8 cellular contexts compared by ENCODE assay signal in genomic region chr19:16338470-16339360, GRCh38. TPM values are rescaled to one million over a fixed set of nuclear protein-coding genes. Genes with fewer than 3 reads are reported as not detected.
A peak's percentile ranks its signal among the peaks of the same experiment; 100 is the strongest.
DNase-seq lines count a peak whose midpoint lies in the region; ATAC-seq and TF ChIP-seq lines count a peak whose summit lies in the region.

No MANE protein-coding gene starts in this region.

- DNase-seq in RWPE2 (ENCODE audit: low spot score) (no peak), astrocyte of the cerebellum (ENCODE audit: low read depth) (peak; percentile 92), lower lobe of right lung (peak; percentile 73), testis (peak; percentile 37), NCI-H1105 treated with DMSO at 0.1 percent for 48 hours (lab: John Stamatoyannopoulos, UW) (no peak)

- H3K36me3 ChIP-seq in RWPE2 (ENCODE audit: low read depth): no peaks in the 10 kb centered on the region
- H3K36me3 ChIP-seq in lower lobe of right lung: no peaks in the 10 kb centered on the region
- no peaks in the 10 kb centered on the region for H3K36me3 ChIP-seq in testis (ENCODE audit: low read depth, missing control alignments)

- TF ChIP-seq CTCF in RWPE2 (IDR thresholded peaks at IDR 0.05; ENCODE audit: poor library complexity, severe bottlenecking) (no peak), astrocyte of the cerebellum (IDR thresholded peaks at IDR 0.05; ENCODE audit: low read depth, low read length, missing control alignments) (no peak), lower lobe of right lung (IDR thresholded peaks at IDR 0.05) (no peak), testis (IDR thresholded peaks at IDR 0.05) (no peak)

- 46 to 56% methylated on average over 16 to 30 of the region's 30 CpGs for WGBS in testis, 2 donors

- intact Hi-C loops in lower lobe of right lung (cut with DNase I) (no loop called here), testis (cut with DNase I; ENCODE audit: low total_unique reads) (no loop called here)

- no peaks in the 10 kb centered on the region for H3K27me3 ChIP-seq in RWPE2 (ENCODE audit: insufficient read depth, poor library complexity, severe bottlenecking)
- H3K27me3 ChIP-seq in lower lobe of right lung (ENCODE audit: low read depth): no peaks in the 10 kb centered on the region
- no peaks in the 10 kb centered on the region for H3K27me3 ChIP-seq in testis

- H3K9me3 ChIP-seq in RWPE2 (ENCODE audit: severe bottlenecking) (no peaks in the 10 kb centered on the region), lower lobe of right lung (no peaks in the 10 kb centered on the region), testis (no peaks in the 10 kb centered on the region)

- ATAC-seq in GM18907 (IDR thresholded peaks at IDR 0.05; ENCODE audit: unreplicated experiment) (peak; percentile 39), RWPE2 (ENCODE audit: low read depth) (peak; percentile 58), lower lobe of right lung (peak; percentile 50 to 52), HG03139 (IDR thresholded peaks at IDR 0.05; ENCODE audit: unreplicated experiment) (no peak), GM19455 (IDR thresholded peaks at IDR 0.05; ENCODE audit: unreplicated experiment) (no peak)

- H3K27ac ChIP-seq in RWPE2 (ENCODE audit: poor library complexity, severe bottlenecking): peak overlapping the region; percentile 20
- H3K27ac ChIP-seq in lower lobe of right lung: peak overlapping the region; percentile 63
- peak overlapping the region in 1 of 2 donors; percentile 37 for H3K27ac ChIP-seq in testis

- no peak for TF ChIP-seq POLR2A in testis (IDR thresholded peaks at IDR 0.05)

- in situ Hi-C loops in astrocyte of the cerebellum (cut with HindIII; ENCODE audit: low sequenced_read_pairs): no loop called here

- H3K4me1 ChIP-seq in RWPE2 (ENCODE audit: insufficient read depth, poor library complexity, severe bottlenecking): peaks cover 5% of the 10 kb centered on the region
- peaks cover 48% of the 10 kb centered on the region for H3K4me1 ChIP-seq in lower lobe of right lung
- H3K4me1 ChIP-seq in testis: peaks cover 21% of the 10 kb centered on the region

- H3K4me3 ChIP-seq in RWPE2 (ENCODE audit: severe bottlenecking) (no peak overlapping the region), astrocyte of the cerebellum (ENCODE audit: low read depth, low read length) (no peak overlapping the region), lower lobe of right lung (peak overlapping the region; percentile 15), testis (no peak overlapping the region)

RNA-seq across cellular contexts. Expression of gene KLF2, which starts 14.1 kb away (rescaled TPM):
- total RNA-seq in lower lobe of right lung: 137 TPM
- total RNA-seq in testis: 10 to 100 TPM; 42.4 to 74.9 TPM
- 40.2 TPM for polyA plus RNA-seq in testis (ENCODE audit: insufficient read depth, low read depth, low replicate concordance)

Comparison
In these comparisons a context has a peak if more than half of its experiments do, and no peak if none do; other contexts are left out.
1. ATAC-seq: peak in GM18907 (single experiment), RWPE2 (single experiment) and lower lobe of right lung (2 of 2); none in HG03139 (single experiment) and GM19455 (single experiment).
2. DNase-seq: peak in astrocyte of the cerebellum (single experiment), lower lobe of right lung (single experiment) and testis (single experiment); none in RWPE2 (single experiment) and NCI-H1105 treated with DMSO at 0.1 percent for 48 hours (single experiment).